Comparison of ENCODE assay signal across 31 cellular contexts in genomic region chr4:159384017-159384416, GRCh38.
"Had no signal": no experiment of that assay in that cellular context is flagged by ENCODE, and none has a peak within 500 bp of the region (broad histone marks: within the 10 kb centered on the region; RNA-seq: fewer than 3 reads in every experiment).

No MANE protein-coding gene starts in this region.

- H3K27me3 ChIP-seq: brain microvascular endothelial cell, SJCRH30 had no signal

- H3K36me3 ChIP-seq: brain microvascular endothelial cell, SJCRH30 had no signal

- H3K9me3 ChIP-seq: SJCRH30 had no signal

- H3K4me3 ChIP-seq: SJCRH30 had no signal

- H3K36me3 Mint-ChIP-seq: activated CD4-positive, alpha-beta memory T cell treated with anti-CD3 and anti-CD28 coated beads for 36 hours; activated naive CD4-positive, alpha-beta T cell treated with anti-CD3 and anti-CD28 coated beads, Interleukin-2, amount 10 ng/mL, durations not matched to agents 7 days and 5 days; activated naive CD8-positive, alpha-beta T cell had no signal

- H3K27ac ChIP-seq: brain microvascular endothelial cell, KMS-11, SJCRH30 had no signal

- H3K4me2 ChIP-seq: KMS-11, SK-N-SH had no signal

- H3K4me1 ChIP-seq: SJCRH30 had no signal

- H3K4me3 Mint-ChIP-seq: activated B cell treated with CpG ODN at 0.5 μM for 24 hours; activated CD4-positive, alpha-beta memory T cell treated with anti-CD3 and anti-CD28 coated beads for 36 hours; activated naive CD4-positive, alpha-beta T cell treated with anti-CD3 and anti-CD28 coated beads, Interleukin-2, amount 10 ng/mL, durations not matched to agents 7 days and 5 days; activated naive CD8-positive, alpha-beta T cell; central memory CD8-positive, alpha-beta T cell; T-helper 1 cell treated with Interleukin-12 subunit alpha and Interleukin-12 subunit beta and Interleukin-4 antibody, amounts not matched to agents 30 μg/mL and 1 μg/mL, for 36 hours; T-helper 2 cell treated with Interferon-gamma antibody and Interleukin-4, amounts not matched to agents 5 μg/mL and 100 μg/mL, for 36 hours had no signal

- H3K9ac ChIP-seq: KMS-11, SK-N-SH had no signal

- H3K4me1 Mint-ChIP-seq: activated B cell treated with CpG ODN at 0.5 μM for 24 hours; activated naive CD4-positive, alpha-beta T cell treated with anti-CD3 and anti-CD28 coated beads, Interleukin-2, amount 10 ng/mL, durations not matched to agents 7 days and 5 days; central memory CD8-positive, alpha-beta T cell had no signal

- H3K27ac Mint-ChIP-seq: activated B cell treated with CpG ODN at 0.5 μM for 24 hours; activated CD4-positive, alpha-beta memory T cell treated with anti-CD3 and anti-CD28 coated beads for 36 hours; activated naive CD4-positive, alpha-beta T cell treated with anti-CD3 and anti-CD28 coated beads, Interleukin-2, amount 10 ng/mL, durations not matched to agents 7 days and 5 days; activated naive CD8-positive, alpha-beta T cell; T-helper 1 cell treated with Interleukin-12 subunit alpha and Interleukin-12 subunit beta and Interleukin-4 antibody, amounts not matched to agents 30 μg/mL and 1 μg/mL, for 36 hours; T-helper 2 cell treated with Interferon-gamma antibody and Interleukin-4, amounts not matched to agents 5 μg/mL and 100 μg/mL, for 36 hours had no signal

- H3K9me3 Mint-ChIP-seq: T-helper 1 cell treated with Interleukin-12 subunit alpha and Interleukin-12 subunit beta and Interleukin-4 antibody, amounts not matched to agents 30 μg/mL and 1 μg/mL, for 36 hours; T-helper 2 cell treated with Interferon-gamma antibody and Interleukin-4, amounts not matched to agents 5 μg/mL and 100 μg/mL, for 36 hours had no signal

- DNase-seq: activated B cell treated with CpG ODN at 0.5 μM for 24 hours; activated CD4-positive, alpha-beta memory T cell treated with anti-CD3 and anti-CD28 coated beads for 36 hours; activated CD4-positive, alpha-beta T cell treated with anti-CD3 and anti-CD28 coated beads for 4 hours; activated CD4-positive, alpha-beta T cell treated with anti-CD3 and anti-CD28 coated beads, Interleukin-2, amount 50 U/mL, for 1 hour; activated CD4-positive, CD25-positive, alpha-beta regulatory T cell treated with anti-CD3 and anti-CD28 coated beads, Interleukin-2, amount 50 U/mL, for 72 hours; activated CD8-positive, alpha-beta memory T cell treated with anti-CD3 and anti-CD28 coated beads, Interleukin-2, amount 50 U/mL, for 48 hours; activated effector memory CD4-positive, alpha-beta T cell treated with Interleukin-2 at 50 U/mL for 16 hours; activated naive CD4-positive, alpha-beta T cell treated with anti-CD3 and anti-CD28 coated beads, Interleukin-2, amount 10 ng/mL, durations not matched to agents 7 days and 5 days; activated T-cell treated with anti-CD3 and anti-CD28 coated beads, Interleukin-2, amount 50 U/mL, for 48 hours; amniotic stem cell; aorta; brain microvascular endothelial cell; MM.1S; MV-4-11; NCI-H1092; NCI-H146; NCI-H187; NCI-H2081; NCI-H2171 treated with DMSO at 0.1 percent for 48 hours; NCI-H226; NCI-H446 treated with DMSO at 0.1 percent for 48 hours; NCI-H524; NCI-H69; SHP77; SJCRH30; SK-N-SH had no signal
